In the genomic region with DNA sequence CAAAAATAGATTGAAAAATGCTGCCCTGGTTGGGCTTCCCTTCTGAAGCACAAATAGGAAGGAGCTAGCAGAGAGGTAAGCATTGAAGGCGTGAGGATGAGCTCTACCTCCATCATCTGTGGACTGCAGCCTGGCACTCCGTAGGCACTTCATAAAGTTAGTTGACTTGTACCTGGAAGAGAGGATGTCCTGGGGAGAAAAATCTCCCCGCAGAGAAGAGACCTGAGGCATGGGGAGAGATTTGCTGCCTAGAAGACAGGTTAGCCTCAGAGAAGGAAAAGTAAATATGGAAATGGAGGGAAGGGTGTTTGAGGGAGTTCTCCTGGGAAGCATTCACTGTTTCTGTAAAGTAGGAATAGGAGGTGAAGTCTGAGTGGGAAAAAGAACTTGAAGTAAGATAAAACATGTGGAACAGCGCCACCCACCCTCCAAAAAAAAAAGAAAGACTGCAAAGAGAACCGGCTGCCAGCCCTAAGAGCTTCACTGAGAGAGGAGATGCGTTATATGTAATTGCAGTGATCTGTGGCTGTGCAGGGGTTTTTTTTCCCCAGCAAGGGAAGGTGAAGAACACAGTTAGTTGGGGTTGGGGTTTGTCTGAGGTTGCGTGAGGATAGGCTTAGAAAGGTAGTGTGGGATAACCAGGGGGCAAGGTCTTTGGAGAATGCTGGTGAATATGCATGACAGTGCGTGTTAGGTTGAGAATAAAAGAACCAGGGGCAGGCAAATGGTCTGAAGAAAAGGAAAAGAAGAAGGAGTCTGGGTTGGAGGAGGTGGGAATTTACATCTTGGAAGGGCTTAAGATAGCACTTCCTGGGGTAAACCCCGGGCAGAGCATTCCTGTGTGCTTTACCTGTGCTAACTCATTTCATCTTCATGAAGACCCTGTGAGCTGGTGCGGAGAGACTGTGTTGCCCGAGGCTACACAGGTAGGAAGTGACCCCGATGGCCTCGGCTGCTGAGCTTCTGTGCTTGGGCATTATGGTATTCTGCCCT, we compare ENCODE assay signal across 8 cellular contexts. TPM values are rescaled to one million over a fixed set of nuclear protein-coding genes. Genes with fewer than 3 reads are reported as not detected.
A peak's percentile ranks its signal among the peaks of the same experiment; 100 is the strongest.
DNase-seq lines count a peak whose midpoint lies in the region; ATAC-seq and TF ChIP-seq lines count a peak whose summit lies in the region.
"Had no signal": no experiment of that assay in that cellular context is flagged by ENCODE, and none has a peak within 500 bp of the region (broad histone marks: within the 10 kb centered on the region; RNA-seq: fewer than 3 reads in every experiment).

No MANE protein-coding gene starts in this region.

- DNase-seq in GM23248 (peak; percentile 33), RWPE2 (ENCODE audit: low spot score) (no peak), fibroblast of peridontal ligament (ENCODE audit: extremely low read depth) (peak; percentile 53), retinal pigment epithelial cell (ENCODE audit: low read depth) (no peak), posterior vena cava (ENCODE audit: low spot score) (no peak), NCI-H2171 treated with DMSO at 0.1 percent for 48 hours (lab: John Stamatoyannopoulos, UW) (no peak)
- DNase-seq in effector CD8-positive, alpha-beta T cell (lab: John Stamatoyannopoulos, UW): no peak
- DNase-seq: NCI-H2081 had no signal

- no peak overlapping the region for H3K4me2 ChIP-seq in GM23248 (ENCODE audit: unreplicated experiment)

- H3K27ac ChIP-seq in GM23248 (no peak overlapping the region), RWPE2 (ENCODE audit: poor library complexity, severe bottlenecking) (no peak overlapping the region)

- no peaks in the 10 kb centered on the region for H3K9me2 ChIP-seq in GM23248 (ENCODE audit: insufficient read depth)

- H3F3A ChIP-seq in GM23248 (ENCODE audit: insufficient read depth): peaks cover 22% of the 10 kb centered on the region

- intact Hi-C loops in posterior vena cava (cut with DNase I): no loop called here

- H3K9me3 ChIP-seq in GM23248 (ENCODE audit: low read depth) (no peaks in the 10 kb centered on the region), RWPE2 (ENCODE audit: severe bottlenecking) (peaks cover 2% of the 10 kb centered on the region)

- peaks cover 95% of the 10 kb centered on the region for H3K79me2 ChIP-seq in GM23248 (ENCODE audit: insufficient read depth)

- 0 out of 2 replicates have a peak, but pooled peaks cover 6% of the 10 kb centered on the region for H4K20me1 ChIP-seq in GM23248 (ENCODE audit: insufficient read depth)

- H3K27me3 ChIP-seq in GM23248 (replicated peaks; ENCODE audit: insufficient read depth): no peaks in the 10 kb centered on the region
- H3K27me3 ChIP-seq in RWPE2 (ENCODE audit: insufficient read depth, poor library complexity, severe bottlenecking): no peaks in the 10 kb centered on the region

- in situ Hi-C loops in GM23248 (cut with MboI): no loop called here

- no peak overlapping the region for H2AFZ ChIP-seq in GM23248

- WGBS in GM23248 (ENCODE audit: low coverage in 1 of 2, low lambda C conversion rate in 2 of 2, missing lambda C conversion rate in 2 of 2), 2 experiments: 74 to 75% methylated on average over 13 of the region's 13 CpGs

- ATAC-seq in RWPE2 (ENCODE audit: low read depth): 0 out of 3 replicates have a peak, but pooled peaks have one; percentile 17

- peaks cover 29% of the 10 kb centered on the region for H3K4me1 ChIP-seq in GM23248 (ENCODE audit: insufficient read depth)
- peaks cover 24% of the 10 kb centered on the region for H3K4me1 ChIP-seq in RWPE2 (ENCODE audit: insufficient read depth, poor library complexity, severe bottlenecking)

- no peak overlapping the region for H3K9ac ChIP-seq in GM23248

- H3K4me3 ChIP-seq in GM23248 (no peak overlapping the region), RWPE2 (ENCODE audit: severe bottlenecking) (no peak overlapping the region), retinal pigment epithelial cell (ENCODE audit: low read length) (no peak overlapping the region)

- H3K36me3 ChIP-seq in GM23248 (ENCODE audit: low read depth) (no peaks in the 10 kb centered on the region), RWPE2 (ENCODE audit: low read depth) (no peaks in the 10 kb centered on the region)

- TF ChIP-seq CTCF in RWPE2 (IDR thresholded peaks at IDR 0.05; ENCODE audit: poor library complexity, severe bottlenecking) (peak; percentile 51), retinal pigment epithelial cell (conservative IDR thresholded peaks at IDR 0.05; ENCODE audit: low read depth, low read length) (peak; percentile 37)

RNA-seq across cellular contexts. Expression of a gene that starts 16.0 kb away (rescaled TPM):
- 14.1 and 53.5 TPM in 2 replicates for total RNA-seq in GM23248 (2014; rRNA removed; shearing (Covaris generic))
- polyA plus RNA-seq in GM23248 (2016; fragmentation: Nextera tagmentation; extraction: Ambion mirVana): 21.0 and 21.1 TPM in 2 replicates
- total RNA-seq in posterior vena cava: 10 to 100 TPM; 44.3 to 44.9 TPM

Comparison
In these comparisons a context has a peak if more than half of its experiments do, and no peak if none do; other contexts are left out.
1. DNase-seq: peak in GM23248 (single experiment) and fibroblast of peridontal ligament (single experiment); none in RWPE2 (single experiment), retinal pigment epithelial cell (single experiment), effector CD8-positive, alpha-beta T cell (single experiment), posterior vena cava (single experiment) and NCI-H2171 treated with DMSO at 0.1 percent for 48 hours (single experiment).